1 cellular context compared by ENCODE assay signal in the genomic region with DNA sequence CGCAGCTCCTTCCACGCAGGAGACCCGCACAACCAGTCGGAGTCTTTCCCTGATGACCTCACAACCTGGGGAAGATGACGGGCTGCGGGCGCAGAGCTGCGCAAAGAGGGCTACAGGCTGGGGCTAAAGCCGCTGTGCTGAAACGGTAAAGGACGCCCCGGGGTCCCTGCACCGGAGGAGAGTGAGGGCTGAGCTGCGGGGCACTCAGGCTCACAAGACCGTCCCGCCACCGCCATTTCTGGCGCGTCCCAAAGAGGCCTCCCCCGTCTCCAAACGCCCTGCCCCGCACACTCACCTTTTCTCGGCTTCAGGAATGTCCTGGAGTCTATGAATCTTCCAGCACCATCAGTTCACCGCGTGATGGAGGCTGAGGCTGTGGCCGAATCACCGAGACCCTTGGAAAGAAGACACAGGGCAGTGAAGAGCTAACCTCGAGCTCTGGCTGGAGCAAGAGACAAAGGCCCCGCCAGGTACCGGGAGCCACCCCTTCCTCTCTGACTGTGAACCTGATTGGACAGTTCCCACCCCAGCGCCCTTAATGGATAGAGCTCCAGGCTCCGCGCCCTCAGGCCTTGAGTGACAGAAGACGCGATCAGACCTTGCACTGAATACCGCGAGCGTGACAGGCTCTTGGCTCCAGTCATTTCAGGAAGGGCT.
TF ChIP-seq lines count a peak whose summit lies in the region.

No MANE protein-coding gene starts in this region.

TF ChIP-seq in HepG2, 621 proteins besides CTCF, POLR2A, EP300 and RAD21:
- TF ChIP-seq, protein P1, sequence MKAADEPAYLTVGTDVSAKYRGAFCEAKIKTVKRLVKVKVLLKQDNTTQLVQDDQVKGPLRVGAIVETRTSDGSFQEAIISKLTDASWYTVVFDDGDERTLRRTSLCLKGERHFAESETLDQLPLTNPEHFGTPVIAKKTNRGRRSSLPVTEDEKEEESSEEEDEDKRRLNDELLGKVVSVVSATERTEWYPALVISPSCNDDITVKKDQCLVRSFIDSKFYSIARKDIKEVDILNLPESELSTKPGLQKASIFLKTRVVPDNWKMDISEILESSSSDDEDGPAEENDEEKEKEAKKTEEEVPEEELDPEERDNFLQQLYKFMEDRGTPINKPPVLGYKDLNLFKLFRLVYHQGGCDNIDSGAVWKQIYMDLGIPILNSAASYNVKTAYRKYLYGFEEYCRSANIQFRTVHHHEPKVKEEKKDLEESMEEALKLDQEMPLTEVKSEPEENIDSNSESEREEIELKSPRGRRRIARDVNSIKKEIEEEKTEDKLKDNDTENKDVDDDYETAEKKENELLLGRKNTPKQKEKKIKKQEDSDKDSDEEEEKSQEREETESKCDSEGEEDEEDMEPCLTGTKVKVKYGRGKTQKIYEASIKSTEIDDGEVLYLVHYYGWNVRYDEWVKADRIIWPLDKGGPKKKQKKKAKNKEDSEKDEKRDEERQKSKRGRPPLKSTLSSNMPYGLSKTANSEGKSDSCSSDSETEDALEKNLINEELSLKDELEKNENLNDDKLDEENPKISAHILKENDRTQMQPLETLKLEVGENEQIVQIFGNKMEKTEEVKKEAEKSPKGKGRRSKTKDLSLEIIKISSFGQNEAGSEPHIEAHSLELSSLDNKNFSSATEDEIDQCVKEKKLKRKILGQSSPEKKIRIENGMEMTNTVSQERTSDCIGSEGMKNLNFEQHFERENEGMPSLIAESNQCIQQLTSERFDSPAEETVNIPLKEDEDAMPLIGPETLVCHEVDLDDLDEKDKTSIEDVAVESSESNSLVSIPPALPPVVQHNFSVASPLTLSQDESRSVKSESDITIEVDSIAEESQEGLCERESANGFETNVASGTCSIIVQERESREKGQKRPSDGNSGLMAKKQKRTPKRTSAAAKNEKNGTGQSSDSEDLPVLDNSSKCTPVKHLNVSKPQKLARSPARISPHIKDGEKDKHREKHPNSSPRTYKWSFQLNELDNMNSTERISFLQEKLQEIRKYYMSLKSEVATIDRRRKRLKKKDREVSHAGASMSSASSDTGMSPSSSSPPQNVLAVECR (CRISPR knock-in tag; IDR thresholded peaks at IDR 0.05; ENCODE audit: borderline replicate concordance), result no peak
- TF ChIP-seq ZNF496 (CRISPR knock-in tag; IDR thresholded peaks at IDR 0.05; ENCODE audit: insufficient replicate concordance) (no peak), MTF1 (CRISPR knock-in tag; IDR thresholded peaks at IDR 0.05) (no peak), DPF2 (CRISPR knock-in tag; IDR thresholded peaks at IDR 0.05; ENCODE audit: borderline replicate concordance, low read depth) (no peak), ZNF713 (CRISPR knock-in tag; IDR thresholded peaks at IDR 0.05) (no peak), MATR3 (CRISPR knock-in tag; IDR thresholded peaks at IDR 0.05) (no peak), RFX3 (CRISPR knock-in tag; IDR thresholded peaks at IDR 0.05) (no peak), RELA (CRISPR knock-in tag; IDR thresholded peaks at IDR 0.05) (no peak), FOXK1 (CRISPR knock-in tag; IDR thresholded peaks at IDR 0.05; ENCODE audit: borderline replicate concordance, low read depth) (no peak), ZNF484 (CRISPR knock-in tag; IDR thresholded peaks at IDR 0.05; ENCODE audit: borderline replicate concordance, low read depth) (no peak), ZNF792 (CRISPR knock-in tag; IDR thresholded peaks at IDR 0.05) (no peak), HDAC2 (CRISPR knock-in tag; IDR thresholded peaks at IDR 0.05) (no peak), KMT2B (CRISPR knock-in tag; IDR thresholded peaks at IDR 0.05) (no peak), ZMYM2 (CRISPR knock-in tag; IDR thresholded peaks at IDR 0.05) (no peak), BCL6 (CRISPR knock-in tag; IDR thresholded peaks at IDR 0.05) (no peak), ZC3H4 (CRISPR knock-in tag; IDR thresholded peaks at IDR 0.05; ENCODE audit: borderline replicate concordance) (no peak)
- TF ChIP-seq, protein P2, sequence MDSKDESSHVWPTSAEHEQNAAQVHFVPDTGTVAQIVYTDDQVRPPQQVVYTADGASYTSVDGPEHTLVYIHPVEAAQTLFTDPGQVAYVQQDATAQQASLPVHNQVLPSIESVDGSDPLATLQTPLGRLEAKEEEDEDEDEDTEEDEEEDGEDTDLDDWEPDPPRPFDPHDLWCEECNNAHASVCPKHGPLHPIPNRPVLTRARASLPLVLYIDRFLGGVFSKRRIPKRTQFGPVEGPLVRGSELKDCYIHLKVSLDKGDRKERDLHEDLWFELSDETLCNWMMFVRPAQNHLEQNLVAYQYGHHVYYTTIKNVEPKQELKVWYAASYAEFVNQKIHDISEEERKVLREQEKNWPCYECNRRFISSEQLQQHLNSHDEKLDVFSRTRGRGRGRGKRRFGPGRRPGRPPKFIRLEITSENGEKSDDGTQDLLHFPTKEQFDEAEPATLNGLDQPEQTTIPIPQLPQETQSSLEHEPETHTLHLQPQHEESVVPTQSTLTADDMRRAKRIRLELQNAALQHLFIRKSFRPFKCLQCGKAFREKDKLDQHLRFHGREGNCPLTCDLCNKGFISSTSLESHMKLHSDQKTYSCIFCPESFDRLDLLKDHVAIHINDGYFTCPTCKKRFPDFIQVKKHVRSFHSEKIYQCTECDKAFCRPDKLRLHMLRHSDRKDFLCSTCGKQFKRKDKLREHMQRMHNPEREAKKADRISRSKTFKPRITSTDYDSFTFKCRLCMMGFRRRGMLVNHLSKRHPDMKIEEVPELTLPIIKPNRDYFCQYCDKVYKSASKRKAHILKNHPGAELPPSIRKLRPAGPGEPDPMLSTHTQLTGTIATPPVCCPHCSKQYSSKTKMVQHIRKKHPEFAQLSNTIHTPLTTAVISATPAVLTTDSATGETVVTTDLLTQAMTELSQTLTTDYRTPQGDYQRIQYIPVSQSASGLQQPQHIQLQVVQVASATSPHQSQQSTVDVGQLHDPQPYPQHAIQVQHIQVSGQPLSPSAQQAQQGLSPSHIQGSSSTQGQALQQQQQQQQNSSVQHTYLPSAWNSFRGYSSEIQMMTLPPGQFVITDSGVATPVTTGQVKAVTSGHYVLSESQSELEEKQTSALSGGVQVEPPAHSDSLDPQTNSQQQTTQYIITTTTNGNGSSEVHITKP (CRISPR knock-in tag; IDR thresholded peaks at IDR 0.05; ENCODE audit: low read depth), result no peak
- TF ChIP-seq, protein P3, sequence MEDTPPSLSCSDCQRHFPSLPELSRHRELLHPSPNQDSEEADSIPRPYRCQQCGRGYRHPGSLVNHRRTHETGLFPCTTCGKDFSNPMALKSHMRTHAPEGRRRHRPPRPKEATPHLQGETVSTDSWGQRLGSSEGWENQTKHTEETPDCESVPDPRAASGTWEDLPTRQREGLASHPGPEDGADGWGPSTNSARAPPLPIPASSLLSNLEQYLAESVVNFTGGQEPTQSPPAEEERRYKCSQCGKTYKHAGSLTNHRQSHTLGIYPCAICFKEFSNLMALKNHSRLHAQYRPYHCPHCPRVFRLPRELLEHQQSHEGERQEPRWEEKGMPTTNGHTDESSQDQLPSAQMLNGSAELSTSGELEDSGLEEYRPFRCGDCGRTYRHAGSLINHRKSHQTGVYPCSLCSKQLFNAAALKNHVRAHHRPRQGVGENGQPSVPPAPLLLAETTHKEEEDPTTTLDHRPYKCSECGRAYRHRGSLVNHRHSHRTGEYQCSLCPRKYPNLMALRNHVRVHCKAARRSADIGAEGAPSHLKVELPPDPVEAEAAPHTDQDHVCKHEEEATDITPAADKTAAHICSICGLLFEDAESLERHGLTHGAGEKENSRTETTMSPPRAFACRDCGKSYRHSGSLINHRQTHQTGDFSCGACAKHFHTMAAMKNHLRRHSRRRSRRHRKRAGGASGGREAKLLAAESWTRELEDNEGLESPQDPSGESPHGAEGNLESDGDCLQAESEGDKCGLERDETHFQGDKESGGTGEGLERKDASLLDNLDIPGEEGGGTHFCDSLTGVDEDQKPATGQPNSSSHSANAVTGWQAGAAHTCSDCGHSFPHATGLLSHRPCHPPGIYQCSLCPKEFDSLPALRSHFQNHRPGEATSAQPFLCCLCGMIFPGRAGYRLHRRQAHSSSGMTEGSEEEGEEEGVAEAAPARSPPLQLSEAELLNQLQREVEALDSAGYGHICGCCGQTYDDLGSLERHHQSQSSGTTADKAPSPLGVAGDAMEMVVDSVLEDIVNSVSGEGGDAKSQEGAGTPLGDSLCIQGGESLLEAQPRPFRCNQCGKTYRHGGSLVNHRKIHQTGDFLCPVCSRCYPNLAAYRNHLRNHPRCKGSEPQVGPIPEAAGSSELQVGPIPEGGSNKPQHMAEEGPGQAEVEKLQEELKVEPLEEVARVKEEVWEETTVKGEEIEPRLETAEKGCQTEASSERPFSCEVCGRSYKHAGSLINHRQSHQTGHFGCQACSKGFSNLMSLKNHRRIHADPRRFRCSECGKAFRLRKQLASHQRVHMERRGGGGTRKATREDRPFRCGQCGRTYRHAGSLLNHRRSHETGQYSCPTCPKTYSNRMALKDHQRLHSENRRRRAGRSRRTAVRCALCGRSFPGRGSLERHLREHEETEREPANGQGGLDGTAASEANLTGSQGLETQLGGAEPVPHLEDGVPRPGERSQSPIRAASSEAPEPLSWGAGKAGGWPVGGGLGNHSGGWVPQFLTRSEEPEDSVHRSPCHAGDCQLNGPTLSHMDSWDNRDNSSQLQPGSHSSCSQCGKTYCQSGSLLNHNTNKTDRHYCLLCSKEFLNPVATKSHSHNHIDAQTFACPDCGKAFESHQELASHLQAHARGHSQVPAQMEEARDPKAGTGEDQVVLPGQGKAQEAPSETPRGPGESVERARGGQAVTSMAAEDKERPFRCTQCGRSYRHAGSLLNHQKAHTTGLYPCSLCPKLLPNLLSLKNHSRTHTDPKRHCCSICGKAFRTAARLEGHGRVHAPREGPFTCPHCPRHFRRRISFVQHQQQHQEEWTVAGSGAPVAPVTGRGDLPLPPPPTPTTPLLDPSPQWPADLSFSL (CRISPR knock-in tag; IDR thresholded peaks at IDR 0.05), result no peak
- TF ChIP-seq, protein P4, sequence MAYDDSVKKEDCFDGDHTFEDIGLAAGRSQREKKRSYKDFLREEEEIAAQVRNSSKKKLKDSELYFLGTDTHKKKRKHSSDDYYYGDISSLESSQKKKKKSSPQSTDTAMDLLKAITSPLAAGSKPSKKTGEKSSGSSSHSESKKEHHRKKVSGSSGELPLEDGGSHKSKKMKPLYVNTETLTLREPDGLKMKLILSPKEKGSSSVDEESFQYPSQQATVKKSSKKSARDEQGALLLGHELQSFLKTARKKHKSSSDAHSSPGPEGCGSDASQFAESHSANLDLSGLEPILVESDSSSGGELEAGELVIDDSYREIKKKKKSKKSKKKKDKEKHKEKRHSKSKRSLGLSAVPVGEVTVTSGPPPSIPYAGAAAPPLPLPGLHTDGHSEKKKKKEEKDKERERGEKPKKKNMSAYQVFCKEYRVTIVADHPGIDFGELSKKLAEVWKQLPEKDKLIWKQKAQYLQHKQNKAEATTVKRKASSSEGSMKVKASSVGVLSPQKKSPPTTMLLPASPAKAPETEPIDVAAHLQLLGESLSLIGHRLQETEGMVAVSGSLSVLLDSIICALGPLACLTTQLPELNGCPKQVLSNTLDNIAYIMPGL (CRISPR knock-in tag; IDR thresholded peaks at IDR 0.05; ENCODE audit: borderline replicate concordance in 1 of 2, low read depth in 1 of 2), result no peak
- TF ChIP-seq, protein P5, sequence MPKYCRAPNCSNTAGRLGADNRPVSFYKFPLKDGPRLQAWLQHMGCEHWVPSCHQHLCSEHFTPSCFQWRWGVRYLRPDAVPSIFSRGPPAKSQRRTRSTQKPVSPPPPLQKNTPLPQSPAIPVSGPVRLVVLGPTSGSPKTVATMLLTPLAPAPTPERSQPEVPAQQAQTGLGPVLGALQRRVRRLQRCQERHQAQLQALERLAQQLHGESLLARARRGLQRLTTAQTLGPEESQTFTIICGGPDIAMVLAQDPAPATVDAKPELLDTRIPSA (CRISPR knock-in tag; IDR thresholded peaks at IDR 0.05; ENCODE audit: borderline replicate concordance), result no peak
